In genomic region chr12:70367268-70368141, GRCh38 we compare ENCODE assay signal across 2 cellular contexts.
TF ChIP-seq lines count a peak whose summit lies in the region.

No MANE protein-coding gene starts in this region.

TF ChIP-seq in HCT116, 20 proteins besides CTCF, POLR2A, EP300 and RAD21:
- TF ChIP-seq REST (IDR thresholded peaks at IDR 0.05; ENCODE audit: low read depth) (no peak), YY1 (IDR thresholded peaks at IDR 0.05; ENCODE audit: extremely low read depth, insufficient replicate concordance, low read depth, low read length) (no peak), SP1 (IDR thresholded peaks at IDR 0.05; ENCODE audit: low read depth) (0 out of 2 replicates have a peak, but pooled peaks have one; percentile 7), ZNF274 (IDR thresholded peaks at IDR 0.05; ENCODE audit: low read depth, low read length) (no peak), MAX (IDR thresholded peaks at IDR 0.05) (no peak), FOSL1 (IDR thresholded peaks at IDR 0.05; ENCODE audit: low read depth) (no peak)

TF ChIP-seq in GM12878, 131 proteins besides CTCF, POLR2A, EP300 and RAD21 (continued from another document):
- TF ChIP-seq, protein P1, sequence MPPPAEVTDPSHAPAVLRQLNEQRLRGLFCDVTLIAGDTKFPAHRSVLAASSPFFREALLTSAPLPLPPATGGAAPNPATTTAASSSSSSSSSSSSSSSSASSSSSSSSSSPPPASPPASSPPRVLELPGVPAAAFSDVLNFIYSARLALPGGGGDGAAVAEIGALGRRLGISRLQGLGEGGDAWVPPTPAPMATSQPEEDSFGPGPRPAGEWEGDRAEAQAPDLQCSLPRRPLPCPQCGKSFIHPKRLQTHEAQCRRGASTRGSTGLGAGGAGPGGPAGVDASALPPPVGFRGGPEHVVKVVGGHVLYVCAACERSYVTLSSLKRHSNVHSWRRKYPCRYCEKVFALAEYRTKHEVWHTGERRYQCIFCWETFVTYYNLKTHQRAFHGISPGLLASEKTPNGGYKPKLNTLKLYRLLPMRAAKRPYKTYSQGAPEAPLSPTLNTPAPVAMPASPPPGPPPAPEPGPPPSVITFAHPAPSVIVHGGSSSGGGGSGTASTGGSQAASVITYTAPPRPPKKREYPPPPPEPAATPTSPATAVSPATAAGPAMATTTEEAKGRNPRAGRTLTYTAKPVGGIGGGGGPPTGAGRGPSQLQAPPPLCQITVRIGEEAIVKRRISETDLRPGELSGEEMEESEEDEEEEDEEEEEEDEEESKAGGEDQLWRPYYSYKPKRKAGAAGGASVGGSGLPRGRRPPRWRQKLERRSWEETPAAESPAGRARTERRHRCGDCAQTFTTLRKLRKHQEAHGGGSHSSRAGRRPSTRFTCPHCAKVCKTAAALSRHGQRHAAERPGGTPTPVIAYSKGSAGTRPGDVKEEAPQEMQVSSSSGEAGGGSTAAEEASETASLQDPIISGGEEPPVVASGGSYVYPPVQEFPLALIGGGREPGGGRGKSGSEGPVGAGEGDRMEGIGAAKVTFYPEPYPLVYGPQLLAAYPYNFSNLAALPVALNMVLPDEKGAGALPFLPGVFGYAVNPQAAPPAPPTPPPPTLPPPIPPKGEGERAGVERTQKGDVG (CRISPR knock-in tag; IDR thresholded peaks at IDR 0.05), result no peak
TF ChIP-seq in GM12878: peak in this region for 1.
